In the genomic region with DNA sequence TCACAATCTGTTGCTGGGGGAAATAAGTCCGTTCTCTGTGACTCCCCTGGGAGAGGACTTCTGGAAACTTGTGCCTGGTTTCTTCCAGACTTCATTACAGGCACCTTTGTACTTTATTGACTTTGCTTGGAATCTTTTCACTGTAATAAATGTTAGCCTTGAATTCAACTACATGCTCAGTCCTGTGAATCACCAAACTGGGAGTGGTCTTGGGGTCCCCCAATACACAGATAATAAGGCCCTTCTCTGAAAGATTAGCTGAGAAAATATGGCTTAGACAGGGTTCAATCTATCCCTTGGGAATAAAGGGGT, we compare ENCODE assay signal across 1 cellular context.
TF ChIP-seq lines count a peak whose summit lies in the region.

No MANE protein-coding gene starts in this region.

TF ChIP-seq in K562, 482 proteins besides CTCF, POLR2A, EP300 and RAD21 (continued from another document):
- TF ChIP-seq, protein P1, sequence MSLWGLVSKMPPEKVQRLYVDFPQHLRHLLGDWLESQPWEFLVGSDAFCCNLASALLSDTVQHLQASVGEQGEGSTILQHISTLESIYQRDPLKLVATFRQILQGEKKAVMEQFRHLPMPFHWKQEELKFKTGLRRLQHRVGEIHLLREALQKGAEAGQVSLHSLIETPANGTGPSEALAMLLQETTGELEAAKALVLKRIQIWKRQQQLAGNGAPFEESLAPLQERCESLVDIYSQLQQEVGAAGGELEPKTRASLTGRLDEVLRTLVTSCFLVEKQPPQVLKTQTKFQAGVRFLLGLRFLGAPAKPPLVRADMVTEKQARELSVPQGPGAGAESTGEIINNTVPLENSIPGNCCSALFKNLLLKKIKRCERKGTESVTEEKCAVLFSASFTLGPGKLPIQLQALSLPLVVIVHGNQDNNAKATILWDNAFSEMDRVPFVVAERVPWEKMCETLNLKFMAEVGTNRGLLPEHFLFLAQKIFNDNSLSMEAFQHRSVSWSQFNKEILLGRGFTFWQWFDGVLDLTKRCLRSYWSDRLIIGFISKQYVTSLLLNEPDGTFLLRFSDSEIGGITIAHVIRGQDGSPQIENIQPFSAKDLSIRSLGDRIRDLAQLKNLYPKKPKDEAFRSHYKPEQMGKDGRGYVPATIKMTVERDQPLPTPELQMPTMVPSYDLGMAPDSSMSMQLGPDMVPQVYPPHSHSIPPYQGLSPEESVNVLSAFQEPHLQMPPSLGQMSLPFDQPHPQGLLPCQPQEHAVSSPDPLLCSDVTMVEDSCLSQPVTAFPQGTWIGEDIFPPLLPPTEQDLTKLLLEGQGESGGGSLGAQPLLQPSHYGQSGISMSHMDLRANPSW (CRISPR knock-in tag; IDR thresholded peaks at IDR 0.05): no peak
- no peak for TF ChIP-seq SRSF7 (optimal IDR thresholded peaks at IDR 0.05; ENCODE audit: low read depth, low read length)
